Comparison of ENCODE assay signal across 21 cellular contexts in genomic region chr12:131159660-131160059, GRCh38.
DNase-seq lines count a peak whose midpoint lies in the region; ATAC-seq, FAIRE-seq and TF ChIP-seq lines count a peak whose summit lies in the region.
"Had no signal": no experiment of that assay in that cellular context is flagged by ENCODE, and none has a peak within 500 bp of the region (broad histone marks: within the 10 kb centered on the region; RNA-seq: fewer than 3 reads in every experiment).

No MANE protein-coding gene starts in this region.

- no peaks in the 10 kb centered on the region for H3K36me3 Mint-ChIP-seq in CD8-positive, alpha-beta T cell
- H3K36me3 Mint-ChIP-seq: CD8-positive, alpha-beta memory T cell had no signal

- H3K4me2 ChIP-seq in HepG2 (ENCODE audit: low read depth, low read length): no peak overlapping the region
- H3K4me2 ChIP-seq: PC-9, SK-N-SH had no signal

- no peak overlapping the region for H3K9ac ChIP-seq in HepG2 (ENCODE audit: insufficient read depth, low read depth, low read length)
- H3K9ac ChIP-seq: SK-N-SH had no signal

- FAIRE-seq in HepG2 (lab: Jason Lieb, UNC): no peak
- FAIRE-seq: bronchial epithelial cell had no signal

- H3K27ac ChIP-seq in HepG2 (ENCODE audit: extremely low read length, insufficient read depth, low read length) (no peak overlapping the region), right lobe of liver (no peak overlapping the region), Panc1 (ENCODE audit: low read length) (no peak overlapping the region)
- no peak overlapping the region for H3K27ac ChIP-seq in CD8-positive, alpha-beta T cell (ENCODE audit: low read depth, low read length)
- H3K27ac ChIP-seq: ovary, PC-9, stomach had no signal

- in situ Hi-C loops in HepG2 (cut with HindIII; ENCODE audit: extremely low pct_ligation_motif_present, low pct_unique_long_range_greater_than_20kb): no loop called here
- in situ Hi-C loops in Panc1 (cut with HindIII; ENCODE audit: low pct_unique_long_range_greater_than_20kb, low sequenced_read_pairs): no loop called here

- DNase-seq in HepG2 (ENCODE audit: low spot score) (peak; percentile 13), right lobe of liver (no peak), Panc1 (ENCODE audit: low read depth, low spot score) (no peak), iPS DF 4.7 (ENCODE audit: extremely low read depth, low spot score) (peak; percentile 22), anterior cingulate cortex (lab: John Stamatoyannopoulos, UW) (no peak)
- DNase-seq in activated CD4-positive, alpha-beta T cell treated with anti-CD3 and anti-CD28 coated beads, Interleukin-2, amount 50 U/mL, for 4 hours: no peak
- DNase-seq in CD8-positive, alpha-beta T cell: no peak
- DNase-seq: CD8-positive, alpha-beta memory T cell; NCI-H345; PC-9; SK-N-SH; stimulated activated CD4-positive, alpha-beta T cell treated with anti-CD3 and anti-CD28 coated beads, Interleukin-2, amount 100 ng/mL, for 24 hours; stomach; T-helper 9 cell had no signal

- intact Hi-C loops in HepG2 (cut with micrococcal nuclease; ENCODE audit: unreplicated experiment): no loop called here
- intact Hi-C loops in right lobe of liver (cut with DNase I): no loop called here
- intact Hi-C loops in Panc1 (cut with micrococcal nuclease; ENCODE audit: unreplicated experiment): no loop called here
- intact Hi-C loops in CD8-positive, alpha-beta T cell (cut with DNase I, micrococcal nuclease): no loop called here

- H3K36me3 ChIP-seq in HepG2 (replicated peaks in 1 of 2; ENCODE audit: control insufficient read depth in 1 of 2, insufficient read depth in 2 of 2, low read length in 2 of 2) (no peaks in the 10 kb centered on the region), right lobe of liver (no peaks in the 10 kb centered on the region), Panc1 (ENCODE audit: control insufficient read depth, insufficient read depth, low read length) (no peaks in the 10 kb centered on the region)
- no peaks in the 10 kb centered on the region for H3K36me3 ChIP-seq in CD8-positive, alpha-beta T cell (ENCODE audit: insufficient read depth, low read length)
- H3K36me3 ChIP-seq: ovary, stomach had no signal

- H3K79me2 ChIP-seq in HepG2 (ENCODE audit: insufficient read depth, low read length): no peaks in the 10 kb centered on the region

- no peak overlapping the region for H2AFZ ChIP-seq in HepG2 (ENCODE audit: low read length)
- H2AFZ ChIP-seq: PC-9 had no signal

- no peak for TF ChIP-seq RAD21 in HepG2 (CRISPR knock-in tag; IDR thresholded peaks at IDR 0.05)

- TF ChIP-seq POLR2A in HepG2 (IDR thresholded peaks at IDR 0.05; ENCODE audit: insufficient read depth in 1 of 2, low read depth in 2 of 2, low read length in 2 of 2) (no peak), right lobe of liver (IDR thresholded peaks at IDR 0.05) (no peak)

- H3K9me3 ChIP-seq in HepG2 (ENCODE audit: low read length): no peaks in the 10 kb centered on the region
- H3K9me3 ChIP-seq in right lobe of liver: no peaks in the 10 kb centered on the region
- no peaks in the 10 kb centered on the region for H3K9me3 ChIP-seq in Panc1 (ENCODE audit: control insufficient read depth, insufficient read depth, low read depth, low read length)
- no peaks in the 10 kb centered on the region for H3K9me3 ChIP-seq in CD8-positive, alpha-beta T cell (ENCODE audit: low read length)
- H3K9me3 ChIP-seq: ovary, SK-N-SH, stomach had no signal

- H3K27me3 ChIP-seq in HepG2 (ENCODE audit: control insufficient read depth in 1 of 2, insufficient read depth in 2 of 2, low read length in 2 of 2): no peaks in the 10 kb centered on the region
- H3K27me3 ChIP-seq in right lobe of liver: no peaks in the 10 kb centered on the region
- H3K27me3 ChIP-seq in Panc1 (ENCODE audit: control insufficient read depth, insufficient read depth, low read length): peaks cover 2% of the 10 kb centered on the region
- H3K27me3 ChIP-seq in CD8-positive, alpha-beta T cell (ENCODE audit: insufficient read depth, low read length): no peaks in the 10 kb centered on the region
- H3K27me3 ChIP-seq: ovary had no signal

- ATAC-seq in HepG2: no peak; the same call in 2 of the 3 replicates
- no peak for ATAC-seq in right lobe of liver
- ATAC-seq in Panc1: no peak
- ATAC-seq in CD8-positive, alpha-beta T cell: no peak
- ATAC-seq in GM19467 (IDR thresholded peaks at IDR 0.05; ENCODE audit: unreplicated experiment): no peak
- ATAC-seq: activated CD4-positive, CD25-positive, alpha-beta regulatory T cell treated with anti-CD3 and anti-CD28 coated beads, Interleukin-2, amount 50 U/mL, for 24 hours; esophagus mucosa had no signal

- peaks cover 4% of the 10 kb centered on the region for H3K27me3 Mint-ChIP-seq in CD8-positive, alpha-beta T cell (ENCODE audit: low read depth)

- BruUV-seq in HepG2 (replicated peaks; lab: Mats Ljungman, UMichigan) (no TSS peak), Panc1 (replicated peaks; lab: Mats Ljungman, UMichigan) (no TSS peak)

- no peaks in the 10 kb centered on the region for H3K4me1 ChIP-seq in HepG2 (ENCODE audit: insufficient read depth, low read length)
- no peaks in the 10 kb centered on the region for H3K4me1 ChIP-seq in right lobe of liver
- no peaks in the 10 kb centered on the region for H3K4me1 ChIP-seq in Panc1 (ENCODE audit: control insufficient read depth, insufficient read depth, low read length)
- no peaks in the 10 kb centered on the region for H3K4me1 ChIP-seq in CD8-positive, alpha-beta T cell (ENCODE audit: insufficient read depth, low read length)
- H3K4me1 ChIP-seq: stomach had no signal

- TF ChIP-seq EP300 in HepG2 (IDR thresholded peaks at IDR 0.05; ENCODE audit: low read depth in 2 of 2, low read length in 2 of 2): no peak
- no peak for TF ChIP-seq EP300 in HepG2 (CRISPR knock-in tag; IDR thresholded peaks at IDR 0.05; ENCODE audit: borderline replicate concordance)

- no peaks in the 10 kb centered on the region for H4K20me1 ChIP-seq in HepG2 (ENCODE audit: insufficient read depth, low read length)

- no peaks in the 10 kb centered on the region for H3K4me1 Mint-ChIP-seq in CD8-positive, alpha-beta T cell (ENCODE audit: low read depth)
- H3K4me1 Mint-ChIP-seq: CD8-positive, alpha-beta memory T cell had no signal

- H3K4me3 Mint-ChIP-seq in CD8-positive, alpha-beta T cell: no peak overlapping the region
- H3K4me3 Mint-ChIP-seq: activated T-helper 1 cell treated with anti-CD3 and anti-CD28 coated beads, Interleukin-12 subunit alpha, Interleukin-12 subunit beta, Interleukin-2, Interleukin-4 antibody, amounts not matched to agents 30 ng/mL and 10 ng/mL and 1 ng/mL, durations not matched to agents 14 hours and 24 hours and 36 hours; CD8-positive, alpha-beta memory T cell had no signal

- 0% methylated on average over 1 of the region's 3 CpGs for WGBS in HepG2 (ENCODE audit: low lambda C conversion rate)
- 39% methylated on average over 3 of the region's 3 CpGs for WGBS in right lobe of liver (ENCODE audit: insufficient coverage, low coverage, low lambda C conversion rate, missing lambda C conversion rate)

- CTCF ChIA-PET in HepG2 (lab: Yijun Ruan, JAX; ENCODE audit: low intra/inter-chr PET ratio, low total read pairs) (no interaction called here), Panc1 (lab: Charles Lee) (interaction anchor here (0.7 kb wide), 1 partner anchor 295 kb away, joined by 3 read pairs; no protein-coding TSS in a partner anchor)
- CTCF ChIA-PET in CD8-positive, alpha-beta T cell (lab: Charles Lee): interaction anchor here (1.5 kb wide), 1 partner anchor 11 kb away, joined by 4 read pairs; no protein-coding TSS in a partner anchor

- TF ChIP-seq CTCF in HepG2 (CRISPR knock-in tag; IDR thresholded peaks at IDR 0.05) (no peak; the same call in 1 of the 2 replicates), right lobe of liver (IDR thresholded peaks at IDR 0.05) (no peak), Panc1 (IDR thresholded peaks at IDR 0.05) (peak; percentile 47; the same call in 1 of the 2 replicates)
- TF ChIP-seq CTCF in CD8-positive, alpha-beta T cell (IDR thresholded peaks at IDR 0.05): no peak

- H3K4me3 ChIP-seq in HepG2 (replicated peaks in 1 of 3; ENCODE audit: insufficient read depth in 1 of 3, low read depth in 2 of 3, low read length in 3 of 3) (no peak overlapping the region), right lobe of liver (no peak overlapping the region), Panc1 (ENCODE audit: low read depth in 2 of 2, low read length in 2 of 2) (no peak overlapping the region)
- no peak overlapping the region for H3K4me3 ChIP-seq in CD8-positive, alpha-beta T cell (ENCODE audit: low read depth, low read length)
- H3K4me3 ChIP-seq: lung, ovary, PC-9, stomach had no signal

- POLR2A ChIA-PET in HepG2 (lab: Yijun Ruan, JAX) (no interaction called here), Panc1 (lab: Charles Lee) (no interaction called here)
- POLR2A ChIA-PET in CD8-positive, alpha-beta T cell (lab: Charles Lee): interaction anchor here (0.5 kb wide), 1 partner anchor 215 kb away, joined by 3 read pairs; no protein-coding TSS in a partner anchor

- H3K9me3 Mint-ChIP-seq in CD8-positive, alpha-beta T cell: no peaks in the 10 kb centered on the region
- H3K9me3 Mint-ChIP-seq: activated T-helper 1 cell treated with anti-CD3 and anti-CD28 coated beads, Interleukin-12 subunit alpha, Interleukin-12 subunit beta, Interleukin-2, Interleukin-4 antibody, amounts not matched to agents 30 ng/mL and 10 ng/mL and 1 ng/mL, durations not matched to agents 14 hours and 24 hours and 36 hours; CD8-positive, alpha-beta memory T cell had no signal

- H3K27ac Mint-ChIP-seq in CD8-positive, alpha-beta T cell: no peak overlapping the region
- H3K27ac Mint-ChIP-seq: activated T-helper 1 cell treated with anti-CD3 and anti-CD28 coated beads, Interleukin-12 subunit alpha, Interleukin-12 subunit beta, Interleukin-2, Interleukin-4 antibody, amounts not matched to agents 30 ng/mL and 10 ng/mL and 1 ng/mL, durations not matched to agents 14 hours and 24 hours and 36 hours; CD8-positive, alpha-beta memory T cell had no signal

TF ChIP-seq in HepG2, 621 proteins besides CTCF, POLR2A, EP300 and RAD21:
- TF ChIP-seq PHF21A (CRISPR knock-in tag; IDR thresholded peaks at IDR 0.05) (no peak), ZNF12 (CRISPR knock-in tag; IDR thresholded peaks at IDR 0.05) (no peak), NFIB (CRISPR knock-in tag; IDR thresholded peaks at IDR 0.05; ENCODE audit: borderline replicate concordance) (no peak), CREM (IDR thresholded peaks at IDR 0.05) (no peak), CREM (CRISPR knock-in tag; IDR thresholded peaks at IDR 0.05) (no peak), ZFX (CRISPR knock-in tag; IDR thresholded peaks at IDR 0.05; ENCODE audit: low read depth) (no peak), STAG1 (CRISPR knock-in tag; IDR thresholded peaks at IDR 0.05) (peak; percentile 30; the same call in 1 of the 2 replicates), ZNF484 (CRISPR knock-in tag; IDR thresholded peaks at IDR 0.05; ENCODE audit: borderline replicate concordance, low read depth) (no peak)

Comparison
In these comparisons a context has a peak if more than half of its experiments do, and no peak if none do; other contexts are left out.
1. DNase-seq: peak in HepG2 (single experiment) and iPS DF 4.7 (single experiment); none in right lobe of liver (0 of 3), Panc1 (single experiment), activated CD4-positive, alpha-beta T cell treated with anti-CD3 and anti-CD28 coated beads, Interleukin-2, amount 50 U/mL, for 4 hours (0 of 2), anterior cingulate cortex (0 of 58) and CD8-positive, alpha-beta T cell (0 of 7).